Comparison of ENCODE assay signal across 32 cellular contexts in genomic region chr16:23061669-23062068, GRCh38.
DNase-seq lines count a peak whose midpoint lies in the region; ATAC-seq, FAIRE-seq and TF ChIP-seq lines count a peak whose summit lies in the region.
"Had no signal": no experiment of that assay in that cellular context is flagged by ENCODE, and none has a peak within 500 bp of the region (broad histone marks: within the 10 kb centered on the region; RNA-seq: fewer than 3 reads in every experiment).

No MANE protein-coding gene starts in this region.

- peaks cover 4% of the 10 kb centered on the region; the same call in 1 of the 2 replicates for H4K20me1 ChIP-seq in HepG2 (ENCODE audit: insufficient read depth, low read length)

- no peaks in the 10 kb centered on the region for H3K79me2 ChIP-seq in HepG2 (ENCODE audit: insufficient read depth, low read length)

- no peak overlapping the region for H3K27ac ChIP-seq in HepG2 (ENCODE audit: extremely low read length, insufficient read depth, low read length)
- H3K27ac ChIP-seq in right lobe of liver = no peak overlapping the region

- in situ Hi-C loops in HepG2 (cut with HindIII; ENCODE audit: extremely low pct_ligation_motif_present, low pct_unique_long_range_greater_than_20kb) = loop anchor here (5.0 kb wide), 1 partner anchor 159 kb away; no protein-coding TSS in a partner anchor

- no peak for ATAC-seq in HepG2
- no peak for ATAC-seq in right lobe of liver
- ATAC-seq in omental fat pad (ENCODE audit: low FRiP score) = no peak
- ATAC-seq in HG02840 (IDR thresholded peaks at IDR 0.05; ENCODE audit: low FRiP score, unreplicated experiment) = no peak
- ATAC-seq: activated CD4-positive, CD25-positive, alpha-beta regulatory T cell treated with anti-CD3 and anti-CD28 coated beads, Interleukin-2, amount 50 U/mL, for 24 hours; activated CD8-positive, alpha-beta T cell treated with anti-CD3 and anti-CD28 coated beads, Interleukin-2, amount 10 ng/mL, durations not matched to agents 7 days and 5 days; left cardiac atrium; naive thymus-derived CD8-positive, alpha-beta T cell; PC-3; Right ventricle myocardium inferior had no signal

- peaks cover 3 to 4% of the 10 kb centered on the region in 2 experiments; a peak in 1 of 5 replicates for H3K36me3 ChIP-seq in HepG2 (replicated peaks in 1 of 2; ENCODE audit: control insufficient read depth in 1 of 2, insufficient read depth in 2 of 2, low read length in 2 of 2)
- H3K36me3 ChIP-seq in right lobe of liver = no peaks in the 10 kb centered on the region

- CTCF ChIA-PET in HepG2 (lab: Yijun Ruan, JAX; ENCODE audit: low intra/inter-chr PET ratio, low total read pairs) = interaction anchor here (2.5 kb wide), 1 partner anchor 163 kb away, joined by 22 read pairs; no protein-coding TSS in a partner anchor

- WGBS in HepG2 (ENCODE audit: low lambda C conversion rate) = 53% methylated on average over 7 of the region's 7 CpGs
- WGBS in right lobe of liver (ENCODE audit: insufficient coverage, low coverage, low lambda C conversion rate, missing lambda C conversion rate) = 82% methylated on average over 7 of the region's 7 CpGs

- DNase-seq in HepG2 (ENCODE audit: low spot score) (no peak), right lobe of liver (no peak), RKO (ENCODE audit: low spot score) (peak; percentile 24), choroid plexus epithelial cell (ENCODE audit: low read depth) (peak; percentile 32), omental fat pad (ENCODE audit: low spot score) (no peak), DMS53 treated with DMSO at 0.1 percent for 48 hours (lab: John Stamatoyannopoulos, UW; ENCODE audit: unreplicated experiment) (no peak)
- no peak for DNase-seq in activated naive CD4-positive, alpha-beta T cell (lab: John Stamatoyannopoulos, UW)
- DNase-seq: 8988T; activated CD8-positive, alpha-beta T cell treated with anti-CD3 and anti-CD28 coated beads, Interleukin-2, amount 10 ng/mL, durations not matched to agents 7 days and 5 days; activated naive CD4-positive, alpha-beta T cell treated with anti-CD3 and anti-CD28 coated beads, Interleukin-2, amount 50 U/mL, for 16 hours; amygdala; CD4-positive, alpha-beta memory T cell; DMS 273 treated with DMSO at 0.1 percent for 48 hours; hypothalamus; immature natural killer cell; KBM-7; left cardiac atrium; MG63; naive thymus-derived CD8-positive, alpha-beta T cell; NCI-H1105 treated with DMSO at 0.1 percent for 48 hours; NCI-H2029; NCI-H524 treated with DMSO at 0.1 percent for 48 hours; NK-92 treated with Interleukin-12 subunit alpha and Interleukin-12 subunit beta, amount 100 ng/mL, for 24 hours; PC-3; stimulated activated CD4-positive, alpha-beta T cell treated with anti-CD3 and anti-CD28 coated beads, Interleukin-15, amount 100 ng/mL, for 24 hours; stimulated activated CD4-positive, alpha-beta T cell treated with anti-CD3 and anti-CD28 coated beads, Interleukin-4, amount 100 ng/mL, for 4 hours; T-helper 2 cell had no signal

- TF ChIP-seq EP300 in HepG2 (IDR thresholded peaks at IDR 0.05; ENCODE audit: low read depth in 2 of 2, low read length in 2 of 2) = no peak
- no peak for TF ChIP-seq EP300 in HepG2 (CRISPR knock-in tag; IDR thresholded peaks at IDR 0.05; ENCODE audit: borderline replicate concordance)

- TF ChIP-seq CTCF in HepG2 (CRISPR knock-in tag; IDR thresholded peaks at IDR 0.05) (no peak), right lobe of liver (IDR thresholded peaks at IDR 0.05) (no peak), choroid plexus epithelial cell (conservative IDR thresholded peaks at IDR 0.05; ENCODE audit: low read depth, low read length) (no peak), omental fat pad (IDR thresholded peaks at IDR 0.05) (no peak)

- no peak overlapping the region for H3K4me3 ChIP-seq in HepG2 (replicated peaks in 1 of 3; ENCODE audit: insufficient read depth in 1 of 3, low read depth in 2 of 3, low read length in 3 of 3)
- H3K4me3 ChIP-seq in right lobe of liver = no peak overlapping the region
- H3K4me3 ChIP-seq in choroid plexus epithelial cell (ENCODE audit: low read depth, low read length) = no peak overlapping the region
- H3K4me3 ChIP-seq: MG63 had no signal

- no peaks in the 10 kb centered on the region for H3K4me1 ChIP-seq in HepG2 (ENCODE audit: insufficient read depth, low read length)
- H3K4me1 ChIP-seq in right lobe of liver = no peaks in the 10 kb centered on the region

- H3K9ac ChIP-seq in HepG2 (ENCODE audit: insufficient read depth, low read depth, low read length) = no peak overlapping the region

- no peaks in the 10 kb centered on the region for H3K27me3 ChIP-seq in HepG2 (ENCODE audit: control insufficient read depth in 1 of 2, insufficient read depth in 2 of 2, low read length in 2 of 2)
- H3K27me3 ChIP-seq in right lobe of liver = no peaks in the 10 kb centered on the region

- no peak for FAIRE-seq in HepG2 (lab: Jason Lieb, UNC)
- FAIRE-seq: bronchial epithelial cell, GM12892 had no signal

- TF ChIP-seq POLR2A in HepG2 (IDR thresholded peaks at IDR 0.05; ENCODE audit: insufficient read depth in 1 of 2, low read depth in 2 of 2, low read length in 2 of 2) = no peak
- TF ChIP-seq POLR2A in right lobe of liver (IDR thresholded peaks at IDR 0.05) = no peak

- no peak overlapping the region for H3K4me2 ChIP-seq in HepG2 (ENCODE audit: low read depth, low read length)

- no peak for TF ChIP-seq RAD21 in HepG2 (CRISPR knock-in tag; IDR thresholded peaks at IDR 0.05)

- no TSS peak for BruUV-seq in HepG2 (replicated peaks; lab: Mats Ljungman, UMichigan)

- no peak overlapping the region for H2AFZ ChIP-seq in HepG2 (ENCODE audit: low read length)

- intact Hi-C loops in HepG2 (cut with micrococcal nuclease; ENCODE audit: unreplicated experiment) (no loop called here), right lobe of liver (cut with DNase I) (no loop called here)

- H3K9me3 ChIP-seq in HepG2 (ENCODE audit: low read length) (no peaks in the 10 kb centered on the region), right lobe of liver (no peaks in the 10 kb centered on the region)

- POLR2A ChIA-PET in HepG2 (lab: Yijun Ruan, JAX) = no interaction called here

TF ChIP-seq in HepG2, 621 proteins besides CTCF, POLR2A, EP300 and RAD21:
- TF ChIP-seq TCF7L2 (IDR thresholded peaks at IDR 0.05; ENCODE audit: low read depth, low read length) = peak; percentile 49; the same call in 1 of the 2 replicates
- TF ChIP-seq SAP130 (CRISPR knock-in tag; IDR thresholded peaks at IDR 0.05; ENCODE audit: low read depth) = no peak
- TF ChIP-seq SIN3A (IDR thresholded peaks at IDR 0.05; ENCODE audit: borderline replicate concordance, low read depth, low read length) = no peak
- TF ChIP-seq ZNF317 (CRISPR knock-in tag; IDR thresholded peaks at IDR 0.05) = no peak
- TF ChIP-seq SRSF4 (IDR thresholded peaks at IDR 0.05; ENCODE audit: low read depth, low read length, poor library complexity, severe bottlenecking) = no peak
- peak; percentile 82 for TF ChIP-seq RBM22 (optimal IDR thresholded peaks at IDR 0.05; ENCODE audit: low read length)
- TF ChIP-seq ZBTB34 (CRISPR knock-in tag; IDR thresholded peaks at IDR 0.05) = no peak
- TF ChIP-seq TCF12 (IDR thresholded peaks at IDR 0.05) = no peak
- TF ChIP-seq TCF12 (CRISPR knock-in tag; IDR thresholded peaks at IDR 0.05) = no peak

Comparison
In these comparisons a context has a peak if more than half of its experiments do, and no peak if none do; other contexts are left out.
1. DNase-seq: peak in RKO (single experiment) and choroid plexus epithelial cell (single experiment); none in HepG2 (single experiment), right lobe of liver (0 of 3), omental fat pad (single experiment), DMS53 treated with DMSO at 0.1 percent for 48 hours (single experiment) and activated naive CD4-positive, alpha-beta T cell (0 of 4).